ENCODE assay signal across 21 cellular contexts in the genomic region with DNA sequence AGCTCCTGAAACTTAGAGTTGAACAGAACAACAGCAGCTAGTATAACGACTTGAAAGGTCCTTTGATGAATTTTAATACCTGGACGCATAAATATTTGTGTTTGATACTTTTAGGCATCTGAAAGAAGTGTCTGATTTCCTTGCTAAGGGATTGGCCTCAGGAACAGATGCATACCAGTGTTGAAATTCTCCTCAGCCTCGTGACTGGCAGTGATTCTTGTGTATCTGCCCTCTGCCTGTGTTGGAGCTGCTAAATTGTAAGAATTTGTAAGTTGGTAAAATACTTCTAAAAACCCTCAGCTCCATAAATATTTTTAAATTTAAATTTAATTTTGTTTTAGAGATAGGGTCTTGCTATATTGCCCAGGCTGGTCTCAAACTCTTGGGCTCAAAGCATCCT. TPM values are rescaled to one million over a fixed set of nuclear protein-coding genes. Genes with fewer than 3 reads are reported as not detected.
A peak's percentile ranks its signal among the peaks of the same experiment; 100 is the strongest.
DNase-seq lines count a peak whose midpoint lies in the region; ATAC-seq, FAIRE-seq and TF ChIP-seq lines count a peak whose summit lies in the region.
"Had no signal": no experiment of that assay in that cellular context is flagged by ENCODE, and none has a peak within 500 bp of the region (broad histone marks: within the 10 kb centered on the region; RNA-seq: fewer than 3 reads in every experiment).

No MANE protein-coding gene starts in this region.

- H2AFZ ChIP-seq in astrocyte (ENCODE audit: low read depth, low read length), result no peak overlapping the region

- WGBS in A549 (ENCODE audit: missing lambda C conversion rate), result 89% methylated on average over 3 of the region's 3 CpGs

- no peaks in the 10 kb centered on the region for H3K27me3 Mint-ChIP-seq in astrocyte (ENCODE audit: low read depth, unreplicated experiment)

- no peak for TF ChIP-seq EP300 in A549 (IDR thresholded peaks at IDR 0.05)

- H4K20me1 ChIP-seq in astrocyte (ENCODE audit: insufficient read depth, low read length), result no peaks in the 10 kb centered on the region

- H3K4me3 Mint-ChIP-seq in astrocyte (ENCODE audit: unreplicated experiment), result no peak overlapping the region
- H3K4me3 Mint-ChIP-seq: CD14-positive monocyte had no signal

- H3K27ac ChIP-seq in A549, result peak overlapping the region; percentile 62 to 88
- H3K27ac ChIP-seq in astrocyte (ENCODE audit: low read depth, low read length), result no peak overlapping the region
- peak overlapping the region; percentile 86 for H3K27ac ChIP-seq in foreskin keratinocyte
- H3K27ac ChIP-seq: SK-N-MC had no signal

- no peak overlapping the region for H3K9ac ChIP-seq in astrocyte (ENCODE audit: low read length)

- H3K79me2 ChIP-seq in astrocyte (ENCODE audit: insufficient read depth, low read length), result no peaks in the 10 kb centered on the region

- peak overlapping the region; percentile 41 for H3K27ac Mint-ChIP-seq in astrocyte (ENCODE audit: unreplicated experiment)

- no peak for TF ChIP-seq RAD21 in A549 (conservative IDR thresholded peaks at IDR 0.05 in 1 of 2, IDR thresholded peaks at IDR 0.05 in 1 of 2)

- ATAC-seq in A549 (no peak), foreskin keratinocyte (no peak), HG03565 (IDR thresholded peaks at IDR 0.05; ENCODE audit: unreplicated experiment) (no peak)

- FAIRE-seq in A549 (lab: Jason Lieb, UNC), result no peak
- FAIRE-seq in GM19239 (lab: Jason Lieb, UNC), result peak; percentile 35
- no peak for FAIRE-seq in astrocyte (lab: Jason Lieb, UNC)
- FAIRE-seq: RCC 7860 had no signal

- peaks cover 34% of the 10 kb centered on the region for H3K4me1 Mint-ChIP-seq in astrocyte (ENCODE audit: low read depth, unreplicated experiment)

- TF ChIP-seq CTCF in A549 (IDR thresholded peaks at IDR 0.05) (no peak), astrocyte (IDR thresholded peaks at IDR 0.05; ENCODE audit: insufficient read depth, low read depth, low read length) (no peak), foreskin keratinocyte (conservative IDR thresholded peaks at IDR 0.05) (no peak)

- no peaks in the 10 kb centered on the region for H3K36me3 Mint-ChIP-seq in astrocyte (ENCODE audit: low read depth, unreplicated experiment)

- H3K4me2 ChIP-seq in A549 (no peak overlapping the region), astrocyte (ENCODE audit: low read length) (no peak overlapping the region)

- no peak overlapping the region for H3K4me3 ChIP-seq in A549
- no peak overlapping the region for H3K4me3 ChIP-seq in astrocyte (ENCODE audit: insufficient read depth, low read depth, low read length)
- H3K4me3 ChIP-seq: MG63, SK-N-MC had no signal

- no peaks in the 10 kb centered on the region for H3K9me3 Mint-ChIP-seq in astrocyte (ENCODE audit: unreplicated experiment)
- H3K9me3 Mint-ChIP-seq: CD14-positive monocyte had no signal

- CTCF ChIA-PET in A549 (lab: Yijun Ruan, JAX) (interaction anchor here (0.6 to 6.1 kb wide), 6 partner anchors 14 to 356 kb away, joined by 3 to 63 read pairs (median 6); a partner anchor contains a TSS), HEK293T (lab: Yijun Ruan, JAX) (interaction anchor here (0.6 kb wide), 1 partner anchor 234 kb away, joined by 4 read pairs; no protein-coding TSS in a partner anchor)

- no peak for DNase-seq in A549 (ENCODE audit: low read depth in 1 of 2, low spot score in 1 of 2)
- DNase-seq in GM19239 (ENCODE audit: insufficient read length, low spot score), result no peak
- DNase-seq in astrocyte (ENCODE audit: low read depth), result no peak
- DNase-seq in foreskin keratinocyte, result no peak
- DNase-seq in foreskin melanocyte, result no peak
- DNase-seq in stimulated activated CD4-positive, alpha-beta T cell treated with anti-CD3 and anti-CD28 coated beads, Interleukin-15, amount 100 ng/mL, for 24 hours, result no peak
- DNase-seq in HEK293T (ENCODE audit: extremely low spot score), result no peak
- DNase-seq: AML-193, DND-41, H7, MG63, NCI-H1092, NCI-H1436 treated with DMSO at 0.1 percent for 48 hours, NCI-H2081, SHP77 had no signal

- POLR2A ChIA-PET in A549 (lab: Yijun Ruan, JAX), result interaction anchor here (0.6 to 1.7 kb wide), 2 partner anchors 63 to 75 kb away, joined by 3 to 6 read pairs; no protein-coding TSS in a partner anchor
- POLR2A ChIA-PET in HEK293T (lab: Yijun Ruan, JAX), result no interaction called here

- no peaks in the 10 kb centered on the region for H3K27me3 ChIP-seq in astrocyte (ENCODE audit: insufficient read depth, low read length)
- no peaks in the 10 kb centered on the region for H3K27me3 ChIP-seq in foreskin keratinocyte
- H3K27me3 ChIP-seq: MG63 had no signal

- H3K9me3 ChIP-seq in A549, result no peaks in the 10 kb centered on the region
- no peaks in the 10 kb centered on the region for H3K9me3 ChIP-seq in astrocyte (ENCODE audit: insufficient read depth, low read depth, low read length)
- H3K9me3 ChIP-seq: MG63 had no signal

- H3K36me3 ChIP-seq in astrocyte (ENCODE audit: insufficient read depth, low read length), result no peaks in the 10 kb centered on the region
- H3K36me3 ChIP-seq: MG63 had no signal

- no peak for TF ChIP-seq POLR2A in A549 (IDR thresholded peaks at IDR 0.05; ENCODE audit: low read length)

- H3K4me1 ChIP-seq in A549 (peaks cover 86% of the 10 kb centered on the region), astrocyte (ENCODE audit: insufficient read depth, low read length) (peaks cover 30% of the 10 kb centered on the region), foreskin keratinocyte (peaks cover 35% of the 10 kb centered on the region)

TF ChIP-seq in A549, 52 proteins besides CTCF, POLR2A, EP300 and RAD21 (continues in another document):
- TF ChIP-seq, protein P1, sequence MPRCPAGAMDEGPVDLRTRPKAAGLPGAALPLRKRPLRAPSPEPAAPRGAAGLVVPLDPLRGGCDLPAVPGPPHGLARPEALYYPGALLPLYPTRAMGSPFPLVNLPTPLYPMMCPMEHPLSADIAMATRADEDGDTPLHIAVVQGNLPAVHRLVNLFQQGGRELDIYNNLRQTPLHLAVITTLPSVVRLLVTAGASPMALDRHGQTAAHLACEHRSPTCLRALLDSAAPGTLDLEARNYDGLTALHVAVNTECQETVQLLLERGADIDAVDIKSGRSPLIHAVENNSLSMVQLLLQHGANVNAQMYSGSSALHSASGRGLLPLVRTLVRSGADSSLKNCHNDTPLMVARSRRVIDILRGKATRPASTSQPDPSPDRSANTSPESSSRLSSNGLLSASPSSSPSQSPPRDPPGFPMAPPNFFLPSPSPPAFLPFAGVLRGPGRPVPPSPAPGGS (IDR thresholded peaks at IDR 0.05), result no peak
- TF ChIP-seq FOXS1 (CRISPR knock-in tag; IDR thresholded peaks at IDR 0.05), result no peak
- TF ChIP-seq, protein P2, sequence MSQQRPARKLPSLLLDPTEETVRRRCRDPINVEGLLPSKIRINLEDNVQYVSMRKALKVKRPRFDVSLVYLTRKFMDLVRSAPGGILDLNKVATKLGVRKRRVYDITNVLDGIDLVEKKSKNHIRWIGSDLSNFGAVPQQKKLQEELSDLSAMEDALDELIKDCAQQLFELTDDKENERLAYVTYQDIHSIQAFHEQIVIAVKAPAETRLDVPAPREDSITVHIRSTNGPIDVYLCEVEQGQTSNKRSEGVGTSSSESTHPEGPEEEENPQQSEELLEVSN (IDR thresholded peaks at IDR 0.05; ENCODE audit: borderline replicate concordance, low read depth), result no peak

TF ChIP-seq in HEK293T, 16 proteins besides CTCF, POLR2A, EP300 and RAD21:
- TF ChIP-seq HDGF (IDR thresholded peaks at IDR 0.05; ENCODE audit: borderline replicate concordance) (no peak), NFRKB (IDR thresholded peaks at IDR 0.05) (no peak), SP1 (IDR thresholded peaks at IDR 0.05) (no peak), L3MBTL2 (conservative IDR thresholded peaks at IDR 0.05) (no peak), ELF4 (IDR thresholded peaks at IDR 0.05) (no peak), FOXA1 (IDR thresholded peaks at IDR 0.05) (no peak), FOXM1 (IDR thresholded peaks at IDR 0.05; ENCODE audit: borderline replicate concordance) (no peak), LEF1 (IDR thresholded peaks at IDR 0.05; ENCODE audit: borderline replicate concordance) (no peak), ZNF384 (IDR thresholded peaks at IDR 0.05) (no peak), BHLHE40 (IDR thresholded peaks at IDR 0.05; ENCODE audit: borderline replicate concordance) (no peak), ARNT (IDR thresholded peaks at IDR 0.05) (no peak), TARDBP (IDR thresholded peaks at IDR 0.05) (no peak), FOXK2 (IDR thresholded peaks at IDR 0.05) (no peak), CTBP1 (IDR thresholded peaks at IDR 0.05; ENCODE audit: borderline replicate concordance) (no peak)
TF ChIP-seq in HEK293T: peak in this region for 0.

RNA-seq across cellular contexts. Expression of a gene that starts 22.4 kb away (rescaled TPM):
- polyA plus RNA-seq in A549 (2011; rRNA removed), result not detected in 2 replicates
- not detected in 2 replicates for polyA plus RNA-seq in A549 (2012; cell fraction: cytosol; rRNA removed)
- polyA plus RNA-seq in A549 (2012; cell fraction: nucleus; rRNA removed), result not detected in 2 replicates
- not detected in 3 replicates for polyA plus RNA-seq in A549 (2017; fragmentation: RNase III; extraction: RNeasy Plus Mini Kit Qiagen cat#74134 plus additional on column Dnase treatment)
- not detected in 2 replicates for polyA minus RNA-seq in A549 (2011; rRNA and poly(A)+ RNA removed)
- not detected in 2 replicates for total RNA-seq in astrocyte
- not detected in 2 replicates for total RNA-seq in foreskin keratinocyte
- polyA plus RNA-seq in foreskin keratinocyte, result not detected in 2 replicates
- total RNA-seq: G401, H7, NCI-H460 had no signal
- polyA plus RNA-seq: CD14-positive monocyte had no signal

RNA-seq across cellular contexts. Expression of a gene that starts 31.1 kb away (rescaled TPM):
- polyA plus RNA-seq in A549 (2011; rRNA removed) (136 and 160 TPM in 2 replicates), A549 (2017; fragmentation: RNase III; extraction: RNeasy Plus Mini Kit Qiagen cat#74134 plus additional on column Dnase treatment) (37.5 to 59.3 TPM (median 42.7 TPM) in 3 replicates), foreskin keratinocyte (not detected in 2 replicates)
- 12.5 and 15.3 TPM in 2 replicates for polyA plus RNA-seq in A549 (2012; cell fraction: cytosol; rRNA removed)
- polyA plus RNA-seq in A549 (2012; cell fraction: nucleus; rRNA removed), result 4.3 and 6.4 TPM in 2 replicates
- 47.5 and 54.8 TPM in 2 replicates for polyA minus RNA-seq in A549 (2011; rRNA and poly(A)+ RNA removed)
- total RNA-seq in astrocyte (not detected in 2 replicates), foreskin keratinocyte (not detected in 2 replicates)
- total RNA-seq: G401, H7 had no signal
- polyA plus RNA-seq: CD14-positive monocyte had no signal
